9 cellular contexts compared by ENCODE assay signal in the genomic region with DNA sequence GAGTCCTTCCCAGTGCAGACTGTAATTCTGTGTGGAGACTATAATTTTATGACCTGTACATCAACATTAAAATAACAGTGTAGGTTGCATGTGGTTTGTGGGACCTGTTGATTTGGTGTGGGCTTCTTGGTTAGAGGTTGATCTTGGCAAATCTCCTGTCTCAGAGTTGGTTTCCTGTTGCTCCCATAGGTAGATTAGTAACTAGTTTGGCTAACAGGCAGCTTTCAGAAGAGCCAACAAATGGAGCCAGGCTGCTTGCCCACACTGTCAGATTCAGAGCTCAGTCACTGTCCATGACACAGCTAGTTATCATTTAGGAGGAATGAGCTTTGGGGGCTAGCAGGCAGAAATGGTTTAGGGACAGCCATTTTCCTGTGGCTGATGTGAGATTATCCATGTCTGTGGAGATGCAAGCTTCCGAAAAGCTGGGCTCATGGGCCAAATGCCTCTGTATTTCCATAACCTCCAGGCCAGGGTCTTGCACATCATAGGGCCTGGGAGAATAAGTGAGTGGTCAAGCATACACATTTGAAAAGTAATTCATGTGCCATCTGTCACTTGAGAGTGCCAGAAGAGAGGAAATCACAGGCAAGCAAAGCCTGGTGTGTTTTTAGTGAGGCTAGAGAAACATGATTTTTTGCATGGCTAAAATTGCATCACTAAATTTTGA. TPM values are rescaled to one million over a fixed set of nuclear protein-coding genes. Genes with fewer than 3 reads are reported as not detected.
A peak's percentile ranks its signal among the peaks of the same experiment; 100 is the strongest.
DNase-seq lines count a peak whose midpoint lies in the region; ATAC-seq and TF ChIP-seq lines count a peak whose summit lies in the region.
"Had no signal": no experiment of that assay in that cellular context is flagged by ENCODE, and none has a peak within 500 bp of the region (broad histone marks: within the 10 kb centered on the region; RNA-seq: fewer than 3 reads in every experiment).

No MANE protein-coding gene starts in this region.

- H3K4me3 ChIP-seq in WERI-Rb-1 (ENCODE audit: low read depth, low read length), result no peak overlapping the region
- no peak overlapping the region for H3K4me3 ChIP-seq in fibroblast of lung (replicated peaks in 1 of 4; ENCODE audit: control extremely low read depth in 1 of 4, insufficient read depth in 1 of 4, low read depth in 3 of 4, low read length in 4 of 4)

- H3K9me3 ChIP-seq in WERI-Rb-1 (ENCODE audit: severe bottlenecking) (no peaks in the 10 kb centered on the region), fibroblast of lung (ENCODE audit: control insufficient read depth, insufficient read depth, low read depth, low read length) (no peaks in the 10 kb centered on the region)

- H4K20me1 ChIP-seq in fibroblast of lung (ENCODE audit: control insufficient read depth, extremely low read depth, insufficient read depth, low read length), result no peaks in the 10 kb centered on the region

- peak overlapping the region; percentile 93 for H3K27ac ChIP-seq in WERI-Rb-1
- no peak overlapping the region for H3K27ac ChIP-seq in fibroblast of lung (ENCODE audit: insufficient read depth, low read length)
- no peak overlapping the region for H3K27ac ChIP-seq in substantia nigra (ENCODE audit: low read depth, low read length, poor library complexity, severe bottlenecking)

- H3K4me1 ChIP-seq in fibroblast of lung (ENCODE audit: control insufficient read depth, extremely low read depth, insufficient read depth, low read length), result no peaks in the 10 kb centered on the region

- no peak overlapping the region for H2AFZ ChIP-seq in fibroblast of lung (ENCODE audit: low read length)

- TF ChIP-seq CTCF in WERI-Rb-1 (IDR thresholded peaks at IDR 0.05; ENCODE audit: low read depth, low read length) (no peak), fibroblast of lung (conservative IDR thresholded peaks at IDR 0.05 in 1 of 2, IDR thresholded peaks at IDR 0.05 in 1 of 2; ENCODE audit: low read depth in 1 of 2, low read length in 2 of 2) (no peak)

- H3K27me3 ChIP-seq in WERI-Rb-1 (ENCODE audit: insufficient read depth, low read depth, severe bottlenecking) (no peaks in the 10 kb centered on the region), fibroblast of lung (ENCODE audit: control insufficient read depth, insufficient read depth, low read length) (no peaks in the 10 kb centered on the region)

- ATAC-seq in stimulated activated naive CD8-positive, alpha-beta T cell treated with anti-CD3 and anti-CD28 coated beads, Interleukin-15, Interleukin-2, amounts not matched to agents 100 U/mL and 50 U/mL, for 24 hours, result peak; percentile 45
- no peak for ATAC-seq in GM18867 (IDR thresholded peaks at IDR 0.05; ENCODE audit: unreplicated experiment)

- DNase-seq in activated CD4-positive, alpha-beta T cell treated with anti-CD3 and anti-CD28 coated beads for 48 hours, result peak; percentile 9
- DNase-seq in activated CD4-positive, alpha-beta T cell treated with anti-CD3 and anti-CD28 coated beads for 4 hours, result no peak
- DNase-seq in WERI-Rb-1 (peak; percentile 35), fibroblast of lung (ENCODE audit: low read depth in 2 of 2) (peak; percentile 8 to 78), cardiac septum (ENCODE audit: low spot score) (no peak), substantia nigra (lab: John Stamatoyannopoulos, UW) (no peak)
- no peak for DNase-seq in stimulated activated naive CD8-positive, alpha-beta T cell treated with anti-CD3 and anti-CD28 coated beads, Interleukin-15, Interleukin-2, amounts not matched to agents 100 U/mL and 50 U/mL, for 24 hours
- DNase-seq: NCI-H187 had no signal

- H3K36me3 ChIP-seq in WERI-Rb-1 (peaks cover 3% of the 10 kb centered on the region; the same call in 1 of the 2 replicates), fibroblast of lung (ENCODE audit: control insufficient read depth, insufficient read depth, low read length) (peaks cover 2% of the 10 kb centered on the region)

- peaks cover 42% of the 10 kb centered on the region for H3K79me2 ChIP-seq in fibroblast of lung (ENCODE audit: control insufficient read depth, insufficient read depth, low read length)

- no peak overlapping the region for H3K9ac ChIP-seq in fibroblast of lung (ENCODE audit: insufficient read depth, low read length)

- intact Hi-C loops in cardiac septum (cut with DNase I), result no loop called here

- H3K4me2 ChIP-seq in fibroblast of lung (ENCODE audit: extremely low read depth, insufficient read depth, low read length), result no peak overlapping the region

RNA-seq across cellular contexts. Expression of gene CCM2, which starts 33.4 kb away (rescaled TPM):
- total RNA-seq in fibroblast of lung, result 40.6 and 52.4 TPM in 2 replicates
- 27.8 and 34.7 TPM in 2 replicates for polyA plus RNA-seq in fibroblast of lung
- polyA plus RNA-seq in fibroblast of lung (2012), result 42.8 and 67.1 TPM in 2 replicates
- 173 and 190 TPM in 2 replicates for polyA minus RNA-seq in fibroblast of lung (ENCODE audit: low replicate concordance)
- 35.3 TPM for total RNA-seq in cardiac septum

RNA-seq across cellular contexts. Expression of gene MYO1G, which starts 54.6 kb away (rescaled TPM):
- total RNA-seq in fibroblast of lung (under 0.01 TPM in 2 replicates), cardiac septum (2.4 TPM)
- polyA plus RNA-seq in fibroblast of lung, result 0.02 and 0.10 TPM in 2 replicates
- polyA plus RNA-seq in fibroblast of lung (2012), result 0.08 TPM in 1 of 2 replicates, not detected in the other
- polyA minus RNA-seq in fibroblast of lung (ENCODE audit: low replicate concordance), result 0.19 TPM in 1 of 2 replicates, not detected in the other

RNA-seq across cellular contexts. Expression of gene NACAD, which starts 55.4 kb away (rescaled TPM):
- total RNA-seq in fibroblast of lung (1.3 and 2.8 TPM in 2 replicates), cardiac septum (5.3 TPM)
- 0.41 and 0.66 TPM in 2 replicates for polyA plus RNA-seq in fibroblast of lung
- polyA plus RNA-seq in fibroblast of lung (2012), result 6.0 and 8.1 TPM in 2 replicates
- 13.3 and 20.3 TPM in 2 replicates for polyA minus RNA-seq in fibroblast of lung (ENCODE audit: low replicate concordance)

Comparison
In these comparisons a context has a peak if more than half of its experiments do, and no peak if none do; other contexts are left out.
1. DNase-seq: peak in activated CD4-positive, alpha-beta T cell treated with anti-CD3 and anti-CD28 coated beads for 48 hours (single experiment), WERI-Rb-1 (single experiment) and fibroblast of lung (2 of 2); none in activated CD4-positive, alpha-beta T cell treated with anti-CD3 and anti-CD28 coated beads for 4 hours (0 of 2), stimulated activated naive CD8-positive, alpha-beta T cell treated with anti-CD3 and anti-CD28 coated beads, Interleukin-15, Interleukin-2, amounts not matched to agents 100 U/mL and 50 U/mL, for 24 hours (single experiment), cardiac septum (single experiment) and substantia nigra (0 of 49).